21 cellular contexts compared by ENCODE assay signal in genomic region chr6:10610289-10610688, GRCh38.
A peak's percentile ranks its signal among the peaks of the same experiment; 100 is the strongest.
DNase-seq lines count a peak whose midpoint lies in the region; ATAC-seq, FAIRE-seq and TF ChIP-seq lines count a peak whose summit lies in the region.
"Had no signal": no experiment of that assay in that cellular context is flagged by ENCODE, and none has a peak within 500 bp of the region (broad histone marks: within the 10 kb centered on the region; RNA-seq: fewer than 3 reads in every experiment).

No MANE protein-coding gene starts in this region.

- no peak overlapping the region for H3K23ac ChIP-seq in IMR-90 (ENCODE audit: low read depth, low read length)

- peak; percentile 81 for ATAC-seq in IMR-90 (ENCODE audit: low read depth)
- ATAC-seq in HG03039 (IDR thresholded peaks at IDR 0.05; ENCODE audit: unreplicated experiment), result no peak
- ATAC-seq: activated T-cell treated with anti-CD3 and anti-CD28 coated beads, Interleukin-2, amount 50 U/mL, for 4 hours; PC-3 had no signal

- no peak overlapping the region for H2AK5ac ChIP-seq in IMR-90 (ENCODE audit: low read depth, low read length)

- FAIRE-seq in small intestine (lab: Jason Lieb, UNC), result no peak
- FAIRE-seq: GM12892, islet of Langerhans had no signal

- TF ChIP-seq POLR2A in IMR-90 (IDR thresholded peaks at IDR 0.05; ENCODE audit: low read depth, low read length), result no peak

- dilution Hi-C loops in IMR-90 (cut with HindIII; ENCODE audit: low sequenced_read_pairs, unreplicated experiment), result no loop called here

- H4K5ac ChIP-seq in IMR-90 (ENCODE audit: low read depth, low read length), result no peak overlapping the region

- peaks cover 2% of the 10 kb centered on the region; the same call in 1 of the 2 replicates for H3K9me3 ChIP-seq in IMR-90 (ENCODE audit: control insufficient read depth, insufficient read depth, low read length)
- H3K9me3 ChIP-seq in muscle layer of colon (ENCODE audit: low read length), result no peaks in the 10 kb centered on the region
- no peaks in the 10 kb centered on the region for H3K9me3 ChIP-seq in small intestine (ENCODE audit: control insufficient read depth, low read depth)
- H3K9me3 ChIP-seq: right lobe of liver, SJCRH30, vagina had no signal

- no peak overlapping the region; the same call in 1 of the 2 replicates for H3K18ac ChIP-seq in IMR-90 (ENCODE audit: low read depth, low read length)

- no peaks in the 10 kb centered on the region for H4K20me1 ChIP-seq in IMR-90 (ENCODE audit: insufficient read depth, low read length)
- H4K20me1 ChIP-seq: BLaER1 treated with 17β-estradiol and CSF1 and Interleukin-3, amounts not matched to agents 10 nM and 100 nM had no signal

- no peak overlapping the region for H3K4me3 ChIP-seq in IMR-90 (ENCODE audit: insufficient read depth, low read depth, low read length)
- no peak overlapping the region for H3K4me3 ChIP-seq in muscle layer of colon (ENCODE audit: low read depth in 1 of 2, low read length in 2 of 2)
- H3K4me3 ChIP-seq in small intestine (ENCODE audit: low read depth in 1 of 2, low read length in 2 of 2), result no peak overlapping the region
- H3K4me3 ChIP-seq: BLaER1 treated with 17β-estradiol and CSF1 and Interleukin-3, amounts not matched to agents 10 nM and 100 nM; right lobe of liver; SJCRH30; vagina had no signal

- DNase-seq in IMR-90, result peak; percentile 68
- DNase-seq in fibroblast of the conjunctiva (ENCODE audit: low read depth), result peak; percentile 56
- peak; percentile 49 for DNase-seq in ureter (ENCODE audit: low spot score)
- no peak for DNase-seq in small intestine
- DNase-seq in ACHN, result no peak
- DNase-seq: activated CD4-positive, alpha-beta T cell treated with anti-CD3 and anti-CD28 coated beads, Interleukin-2, amount 50 U/mL, for 48 hours; activated T-cell treated with anti-CD3 and anti-CD28 coated beads, Interleukin-2, amount 50 U/mL, for 4 hours; brain microvascular endothelial cell; GDM1; NCI-H1417 treated with DMSO at 0.1 percent for 48 hours; NCI-H748 treated with DMSO at 0.1 percent for 48 hours; PC-3; right lobe of liver; SJCRH30 had no signal

- H3K4me1 ChIP-seq in IMR-90 (ENCODE audit: control insufficient read depth, insufficient read depth, low read length), result peaks cover 11% of the 10 kb centered on the region
- peaks cover 50% of the 10 kb centered on the region for H3K4me1 ChIP-seq in muscle layer of colon (ENCODE audit: insufficient read depth, low read length)
- no peaks in the 10 kb centered on the region for H3K4me1 ChIP-seq in small intestine (ENCODE audit: control insufficient read depth in 2 of 2, insufficient read depth in 1 of 2, low read depth in 1 of 2, low read length in 1 of 2)
- H3K4me1 ChIP-seq: BLaER1 treated with 17β-estradiol and CSF1 and Interleukin-3, amounts not matched to agents 10 nM and 100 nM; SJCRH30; vagina had no signal

- POLR2A ChIA-PET in IMR-90 (lab: Charles Lee; ENCODE audit: unreplicated experiment), result no interaction called here

- H4K91ac ChIP-seq in IMR-90 (ENCODE audit: insufficient read depth, low read depth, low read length), result no peak overlapping the region

- no peak for TF ChIP-seq RAD21 in IMR-90 (IDR thresholded peaks at IDR 0.05; ENCODE audit: low read length)

- no peak overlapping the region for H3K56ac ChIP-seq in IMR-90 (ENCODE audit: extremely low read depth, insufficient read depth, low read length)

- no peaks in the 10 kb centered on the region for H3K79me1 ChIP-seq in IMR-90 (ENCODE audit: low read depth in 1 of 2, low read length in 2 of 2)

- H2AFZ ChIP-seq in IMR-90 (replicated peaks; ENCODE audit: low read length, poor library complexity), result no peak overlapping the region

- TF ChIP-seq CTCF in IMR-90 (conservative IDR thresholded peaks at IDR 0.05; ENCODE audit: low read depth, low read length), result no peak

- no peak overlapping the region for H2BK120ac ChIP-seq in IMR-90 (ENCODE audit: low read depth, low read length)

- H3K27ac ChIP-seq in IMR-90 (ENCODE audit: insufficient read depth, low read length) (no peak overlapping the region), muscle layer of colon (ENCODE audit: low read depth, low read length) (peak overlapping the region; percentile 28), small intestine (ENCODE audit: low read depth in 1 of 2, low read length in 1 of 2) (no peak overlapping the region)
- H3K27ac ChIP-seq: BLaER1 treated with 17β-estradiol and CSF1 and Interleukin-3, amounts not matched to agents 10 nM and 100 nM; brain microvascular endothelial cell; right lobe of liver; SJCRH30; vagina; VCaP had no signal

- no peak overlapping the region for H3K4ac ChIP-seq in IMR-90 (ENCODE audit: low read depth, low read length)

- no peak overlapping the region for H2BK5ac ChIP-seq in IMR-90 (ENCODE audit: low read depth, low read length, poor library complexity, severe bottlenecking)

- CTCF ChIA-PET in IMR-90 (lab: Yijun Ruan, JAX), result interaction anchor here (0.7 kb wide), 2 partner anchors 41 to 99 kb away, joined by 3 read pairs; no protein-coding TSS in a partner anchor

- H3K36me3 ChIP-seq in IMR-90 (ENCODE audit: control insufficient read depth, insufficient read depth, low read length) (no peaks in the 10 kb centered on the region), muscle layer of colon (ENCODE audit: insufficient read depth, low read length) (no peaks in the 10 kb centered on the region), small intestine (ENCODE audit: control insufficient read depth in 2 of 2, insufficient read depth in 2 of 2, low read length in 2 of 2) (no peaks in the 10 kb centered on the region)
- H3K36me3 ChIP-seq: BLaER1 treated with 17β-estradiol and CSF1 and Interleukin-3, amounts not matched to agents 10 nM and 100 nM; brain microvascular endothelial cell; right lobe of liver; SJCRH30; vagina had no signal

- 0 out of 2 replicates have a peak, but pooled peaks cover 3% of the 10 kb centered on the region for H3K9me1 ChIP-seq in IMR-90 (ENCODE audit: insufficient read depth, low read length)

- H3K4me2 ChIP-seq in IMR-90 (ENCODE audit: low read depth, low read length), result peak overlapping the region; percentile 37; the same call in 1 of the 2 replicates
- H3K4me2 ChIP-seq: BLaER1 treated with 17β-estradiol and CSF1 and Interleukin-3, amounts not matched to agents 10 nM and 100 nM had no signal

- H4K8ac ChIP-seq in IMR-90 (ENCODE audit: low read depth in 2 of 2, low read length in 2 of 2), result no peak overlapping the region

- no TSS peak for BruUV-seq in IMR-90 (replicated peaks; lab: Mats Ljungman, UMichigan)

- no peak overlapping the region for H2BK20ac ChIP-seq in IMR-90 (ENCODE audit: low read depth, low read length)

- no peak overlapping the region for H2BK15ac ChIP-seq in IMR-90 (ENCODE audit: low read depth, low read length)

- H2AK9ac ChIP-seq in IMR-90 (replicated peaks; ENCODE audit: low read depth, low read length, poor library complexity), result no peak overlapping the region

- in situ Hi-C loops in IMR-90 (cut with MboI; ENCODE audit: low sequenced_read_pairs) (no loop called here), ACHN (cut with HindIII; ENCODE audit: low pct_ligation_motif_present, low pct_unique_long_range_greater_than_20kb, low sequenced_read_pairs) (no loop called here)

- no peak overlapping the region for H3K14ac ChIP-seq in IMR-90 (replicated peaks; ENCODE audit: low read depth, low read length)

- H3K9ac ChIP-seq in IMR-90 (ENCODE audit: low read depth, low read length) (no peak overlapping the region), muscle layer of colon (ENCODE audit: low read length) (no peak overlapping the region)
- H3K9ac ChIP-seq: BLaER1 treated with 17β-estradiol and CSF1 and Interleukin-3, amounts not matched to agents 10 nM and 100 nM had no signal

- H3K27me3 ChIP-seq in IMR-90 (ENCODE audit: control insufficient read depth, insufficient read depth, low read length), result no peaks in the 10 kb centered on the region
- H3K27me3 ChIP-seq in muscle layer of colon (ENCODE audit: control insufficient read depth in 1 of 2, insufficient read depth in 2 of 2, low read length in 2 of 2), result no peaks in the 10 kb centered on the region
- H3K27me3 ChIP-seq in small intestine (ENCODE audit: control insufficient read depth in 2 of 2, insufficient read depth in 2 of 2, low read length in 2 of 2), result no peaks in the 10 kb centered on the region
- H3K27me3 ChIP-seq: BLaER1 treated with 17β-estradiol and CSF1 and Interleukin-3, amounts not matched to agents 10 nM and 100 nM; brain microvascular endothelial cell; right lobe of liver; SJCRH30; vagina had no signal

- no CpG with 5 or more reads among the region's 1 CpG for WGBS in IMR-90 (ENCODE audit: extremely low coverage in 2 of 2, insufficient read length in 1 of 2), 2 experiments
- 64 to 96% (median 91%) methylated on average over 1 of the region's 1 CpG for WGBS in small intestine, 3 donors

- intact Hi-C loops in IMR-90 (cut with micrococcal nuclease), result no loop called here

TF ChIP-seq in IMR-90, 13 proteins besides CTCF, POLR2A, EP300 and RAD21:
- no peak for TF ChIP-seq CHD1 (IDR thresholded peaks at IDR 0.05; ENCODE audit: low read depth, low read length)
- no peak for TF ChIP-seq BHLHE40 (IDR thresholded peaks at IDR 0.05; ENCODE audit: low read depth, low read length)
- no peak for TF ChIP-seq MAZ (IDR thresholded peaks at IDR 0.05; ENCODE audit: borderline replicate concordance, low read depth, low read length)
- no peak for TF ChIP-seq RCOR1 (IDR thresholded peaks at IDR 0.05; ENCODE audit: insufficient replicate concordance, low read length)
- TF ChIP-seq CEBPB (IDR thresholded peaks at IDR 0.05; ENCODE audit: low read depth, low read length), result 0 out of 2 replicates have a peak, but pooled peaks have one; percentile 35

Comparison
In these comparisons a context has a peak if more than half of its experiments do, and no peak if none do; other contexts are left out.
1. DNase-seq: peak in IMR-90 (single experiment), fibroblast of the conjunctiva (single experiment) and ureter (single experiment); none in small intestine (single experiment) and ACHN (single experiment).